ENCODE assay signal across 12 cellular contexts in the genomic region with DNA sequence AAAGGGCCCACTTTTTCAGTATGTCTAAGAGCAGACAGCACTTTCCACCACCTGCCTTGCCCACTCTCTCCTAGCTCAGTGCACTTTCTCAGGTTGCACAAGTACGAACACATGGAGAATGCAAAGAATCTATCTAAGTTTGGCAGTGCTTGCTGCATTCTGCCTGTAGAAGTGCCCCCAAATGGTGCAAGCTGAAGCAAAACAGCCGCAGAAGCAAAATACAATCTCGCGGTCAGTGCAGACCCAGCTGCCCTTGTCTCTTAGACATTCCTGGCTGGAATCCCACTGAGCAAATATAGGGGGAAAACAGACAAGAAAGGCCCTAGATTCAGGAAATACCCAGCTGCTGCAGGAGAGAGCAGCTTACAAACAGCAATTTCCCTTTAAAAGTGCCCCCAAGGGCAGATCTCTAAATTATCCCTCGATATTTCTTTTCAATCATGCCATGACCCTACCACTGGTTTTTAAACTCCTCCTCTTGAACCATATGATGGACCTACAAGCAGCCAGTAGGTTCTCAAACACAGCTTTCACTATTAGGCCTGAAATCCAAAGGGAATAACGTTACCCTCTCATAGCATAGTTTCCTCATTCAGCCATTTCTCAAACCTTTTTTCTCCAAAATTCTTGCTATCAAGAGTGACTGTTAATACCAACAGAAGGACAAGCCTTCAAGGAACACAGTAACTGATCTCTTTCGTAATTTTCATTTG.
A peak's percentile ranks its signal among the peaks of the same experiment; 100 is the strongest.
DNase-seq lines count a peak whose midpoint lies in the region; ATAC-seq and TF ChIP-seq lines count a peak whose summit lies in the region.
"Had no signal": no experiment of that assay in that cellular context is flagged by ENCODE, and none has a peak within 500 bp of the region (broad histone marks: within the 10 kb centered on the region; RNA-seq: fewer than 3 reads in every experiment).

No MANE protein-coding gene starts in this region.

- ATAC-seq in SK-N-SH treated with all-trans-retinoic acid at 6 μM for 48 hours (peak; percentile 86), right cardiac atrium (no peak), HG03025 (IDR thresholded peaks at IDR 0.05; ENCODE audit: low FRiP score, unreplicated experiment) (no peak), HG03460 (IDR thresholded peaks at IDR 0.05; ENCODE audit: unreplicated experiment) (no peak)

- H3K27ac ChIP-seq in right cardiac atrium (ENCODE audit: low read length): peak overlapping the region; percentile 66
- H3K27ac ChIP-seq in trophoblast cell (ENCODE audit: low read depth, low read length): no peak overlapping the region
- H3K27ac ChIP-seq: HL-60 had no signal

- 26% methylated on average over 7 of the region's 7 CpGs for WGBS in right cardiac atrium
- no CpG with 5 or more reads among the region's 7 CpGs for whole genome bisulfite sequencing in trophoblast cell (ENCODE audit: extremely low coverage, insufficient coverage, insufficient read length)

- H3K27me3 ChIP-seq in right cardiac atrium (ENCODE audit: control insufficient read depth, insufficient read depth): no peaks in the 10 kb centered on the region
- H3K27me3 ChIP-seq in trophoblast cell (ENCODE audit: insufficient read depth, low read length): no peaks in the 10 kb centered on the region

- no peak overlapping the region for H4K12ac ChIP-seq in trophoblast cell (ENCODE audit: low read depth, low read length)

- H4K91ac ChIP-seq in trophoblast cell (ENCODE audit: low read depth, low read length): no peak overlapping the region

- H2BK120ac ChIP-seq in trophoblast cell (ENCODE audit: insufficient read depth, low read length, poor library complexity): no peak overlapping the region

- H4K8ac ChIP-seq in trophoblast cell (ENCODE audit: low read depth, low read length): no peak overlapping the region

- no peak overlapping the region for H2BK5ac ChIP-seq in trophoblast cell (ENCODE audit: low read depth, low read length, poor library complexity)

- no peak overlapping the region for H3K23ac ChIP-seq in trophoblast cell (ENCODE audit: low read length)

- H3K9me3 ChIP-seq in right cardiac atrium (ENCODE audit: control insufficient read depth, low read length) (no peaks in the 10 kb centered on the region), trophoblast cell (ENCODE audit: insufficient read depth, low read depth, low read length) (no peaks in the 10 kb centered on the region)

- no peak overlapping the region for H3K4ac ChIP-seq in trophoblast cell (ENCODE audit: low read depth, low read length)

- no peak overlapping the region for H2AK5ac ChIP-seq in trophoblast cell (ENCODE audit: low read length)

- peak in 2 of 3 experiments; percentile 32 to 67 for DNase-seq in NCI-H1417 (lab: John Stamatoyannopoulos, UW)
- DNase-seq in NCI-H1417 treated with DMSO at 0.1 percent for 48 hours (lab: John Stamatoyannopoulos, UW): no peak
- DNase-seq in right cardiac atrium: no peak
- DNase-seq in trophoblast cell: no peak
- no peak for DNase-seq in effector CD4-positive, alpha-beta T cell
- DNase-seq: 8988T; stimulated activated CD4-positive, alpha-beta T cell treated with anti-CD3 and anti-CD28 coated beads, Interleukin-4, amount 100 ng/mL, for 1 hour; T-helper 1 cell had no signal

- peak overlapping the region; percentile 16 for H3K4me2 ChIP-seq in trophoblast cell (ENCODE audit: low read length)

- H3K4me3 ChIP-seq in right cardiac atrium (ENCODE audit: low read length) (no peak overlapping the region), trophoblast cell (ENCODE audit: low read depth, low read length) (no peak overlapping the region)

- no peaks in the 10 kb centered on the region for H3K79me1 ChIP-seq in trophoblast cell (ENCODE audit: low read length)

- no peak overlapping the region for H3K18ac ChIP-seq in trophoblast cell (ENCODE audit: low read length)

- intact Hi-C loops in right cardiac atrium (cut with DNase I): no loop called here

- no peak overlapping the region for H2BK12ac ChIP-seq in trophoblast cell (ENCODE audit: low read length)

- no peaks in the 10 kb centered on the region for H3K79me2 ChIP-seq in trophoblast cell (ENCODE audit: control insufficient read depth, insufficient read depth, low read length, poor library complexity)

- no peak overlapping the region for H3K9ac ChIP-seq in trophoblast cell (ENCODE audit: low read length)

- H2AFZ ChIP-seq in trophoblast cell (ENCODE audit: insufficient read depth, low read length, poor library complexity): no peak overlapping the region

- H3K4me1 ChIP-seq in right cardiac atrium (ENCODE audit: control insufficient read depth, insufficient read depth, low read length) (peaks cover 5% of the 10 kb centered on the region), trophoblast cell (ENCODE audit: control insufficient read depth in 1 of 2, insufficient read depth in 2 of 2, low read length in 2 of 2) (peaks cover 0 to 3% of the 10 kb centered on the region in 2 experiments)

- H3K36me3 ChIP-seq in trophoblast cell (ENCODE audit: control insufficient read depth in 1 of 2, insufficient read depth in 2 of 2, low read length in 2 of 2): no peaks in the 10 kb centered on the region

- H3K14ac ChIP-seq in trophoblast cell (ENCODE audit: low read length): no peak overlapping the region

TF ChIP-seq in SK-N-SH treated with all-trans-retinoic acid at 6 μM for 48 hours, 23 proteins besides CTCF, POLR2A, EP300 and RAD21:
- TF ChIP-seq ISL1 (CRISPR knock-in tag; IDR thresholded peaks at IDR 0.05) (peak; percentile 38; the same call in 1 of the 2 replicates), ZNF70 (CRISPR knock-in tag; IDR thresholded peaks at IDR 0.05) (no peak)

Comparison
In these comparisons a context has a peak if more than half of its experiments do, and no peak if none do; other contexts are left out.
1. DNase-seq: peak in NCI-H1417 (2 of 3); none in NCI-H1417 treated with DMSO at 0.1 percent for 48 hours (single experiment), right cardiac atrium (0 of 3), trophoblast cell (0 of 2) and effector CD4-positive, alpha-beta T cell (single experiment).